ENCODE assay signal across 8 cellular contexts in the genomic region with DNA sequence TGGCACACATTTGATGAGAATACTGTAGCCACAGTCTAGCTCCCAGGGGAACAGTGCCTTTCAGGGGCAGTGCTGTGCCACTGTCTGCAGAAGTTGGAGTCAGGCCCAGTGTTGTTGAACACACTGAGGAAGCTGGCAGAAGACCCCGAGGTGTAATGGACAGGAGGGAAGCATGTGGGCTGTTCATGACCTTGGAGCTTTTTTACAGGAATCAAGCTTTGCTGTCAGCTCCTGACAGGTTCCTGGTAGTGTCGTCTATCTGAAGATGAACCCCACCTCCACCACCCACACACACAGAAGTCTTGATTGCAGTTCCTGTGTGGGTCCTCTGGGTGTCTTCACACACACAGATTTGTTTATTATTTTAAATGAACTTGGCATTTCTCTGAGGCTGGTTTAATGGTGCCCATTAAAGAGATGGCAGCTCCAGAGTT. TPM values are rescaled to one million over a fixed set of nuclear protein-coding genes. Genes with fewer than 3 reads are reported as not detected.
A peak's percentile ranks its signal among the peaks of the same experiment; 100 is the strongest.
DNase-seq lines count a peak whose midpoint lies in the region; ATAC-seq and TF ChIP-seq lines count a peak whose summit lies in the region.

No MANE protein-coding gene starts in this region.

- no peak overlapping the region for H3K4me3 ChIP-seq in CD4-positive, alpha-beta memory T cell (ENCODE audit: low read length in 2 of 2)

- H3K4me3 Mint-ChIP-seq in CD4-positive, alpha-beta memory T cell: peak overlapping the region; percentile 52 to 75 (median 68)
- no peak overlapping the region for H3K4me3 Mint-ChIP-seq in endothelial cell (ENCODE audit: unreplicated experiment)

- peaks cover 96% of the 10 kb centered on the region for H3K4me1 ChIP-seq in CD4-positive, alpha-beta memory T cell (ENCODE audit: insufficient read depth, low read length)

- H3K36me3 Mint-ChIP-seq in CD4-positive, alpha-beta memory T cell: peaks cover 21 to 26% of the 10 kb centered on the region in 2 donors
- H3K36me3 Mint-ChIP-seq in activated naive CD4-positive, alpha-beta T cell treated with anti-CD3 and anti-CD28 coated beads, Interleukin-2, amount 50 U/mL, for 72 hours: peaks cover 7 to 33% of the 10 kb centered on the region in 2 donors
- no peaks in the 10 kb centered on the region for H3K36me3 Mint-ChIP-seq in endothelial cell (ENCODE audit: low read depth, unreplicated experiment)

- peak overlapping the region; percentile 90 to 99 (median 92) for H3K27ac Mint-ChIP-seq in CD4-positive, alpha-beta memory T cell
- peak overlapping the region; percentile 92 to 94 for H3K27ac Mint-ChIP-seq in activated naive CD4-positive, alpha-beta T cell treated with anti-CD3 and anti-CD28 coated beads, Interleukin-2, amount 50 U/mL, for 72 hours
- H3K27ac Mint-ChIP-seq in endothelial cell (ENCODE audit: unreplicated experiment): no peak overlapping the region

- H3K9me3 Mint-ChIP-seq in CD4-positive, alpha-beta memory T cell: no peaks in the 10 kb centered on the region
- H3K9me3 Mint-ChIP-seq in activated naive CD4-positive, alpha-beta T cell treated with anti-CD3 and anti-CD28 coated beads, Interleukin-2, amount 50 U/mL, for 72 hours: no peaks in the 10 kb centered on the region
- no peaks in the 10 kb centered on the region for H3K9me3 Mint-ChIP-seq in endothelial cell (ENCODE audit: unreplicated experiment)

- no peaks in the 10 kb centered on the region for H3K27me3 ChIP-seq in CD4-positive, alpha-beta memory T cell (ENCODE audit: insufficient read depth, low read length)

- no peaks in the 10 kb centered on the region for H3K9me3 ChIP-seq in CD4-positive, alpha-beta memory T cell (ENCODE audit: control insufficient read depth in 1 of 2, low read length in 2 of 2)

- CTCF ChIA-PET in CD4-positive, alpha-beta memory T cell (lab: Charles Lee; ENCODE audit: partially characterized antibody): interaction anchor here (0.7 to 8.0 kb wide), 47 partner anchors 8 to 327 kb away, joined by 3 to 211 read pairs (median 7); partner anchors contain the start of genes DMXL1 and DTWD2

- no peaks in the 10 kb centered on the region for H3K36me3 ChIP-seq in CD4-positive, alpha-beta memory T cell (ENCODE audit: insufficient read depth, low read length)

- DNase-seq in CD4-positive, alpha-beta memory T cell: peak; percentile 64 to 78 (median 70)
- peak; percentile 46 to 56 for DNase-seq in NOMO-1 (lab: John Stamatoyannopoulos, UW; ENCODE audit: unreplicated experiment in 2 of 2)
- DNase-seq in activated naive CD4-positive, alpha-beta T cell treated with anti-CD3 and anti-CD28 coated beads, Interleukin-2, amount 50 U/mL, for 72 hours (ENCODE audit: low spot score in 2 of 2): no peak
- DNase-seq in left colon: no peak
- no peak for DNase-seq in endothelial cell (ENCODE audit: low spot score)
- no peak for DNase-seq in cortex of kidney (lab: John Stamatoyannopoulos, UW)

- POLR2A ChIA-PET in CD4-positive, alpha-beta memory T cell (lab: Charles Lee; ENCODE audit: partially characterized antibody): interaction anchor here (0.7 to 23.0 kb wide), 22 partner anchors 8 to 327 kb away, joined by 3 to 564 read pairs (median 6); partner anchors contain the start of genes DMXL1 and DTWD2

- peaks cover 79 to 96% (median 87%) of the 10 kb centered on the region in 4 donors for H3K4me1 Mint-ChIP-seq in CD4-positive, alpha-beta memory T cell
- no peaks in the 10 kb centered on the region for H3K4me1 Mint-ChIP-seq in endothelial cell (ENCODE audit: unreplicated experiment)

- peak; percentile 88 for ATAC-seq in GM19023 (IDR thresholded peaks at IDR 0.05; ENCODE audit: unreplicated experiment)
- ATAC-seq in HG03066 (IDR thresholded peaks at IDR 0.05; ENCODE audit: low read depth, unreplicated experiment): peak; percentile 69
- ATAC-seq in activated naive CD4-positive, alpha-beta T cell treated with anti-CD3 and anti-CD28 coated beads, Interleukin-2, amount 50 U/mL, for 72 hours: peak; percentile 65 to 79
- peak; percentile 78 for ATAC-seq in left colon

- intact Hi-C loops in CD4-positive, alpha-beta memory T cell (cut with micrococcal nuclease): loop anchor here (1.0 to 2.0 kb wide), 4 partner anchors 15 to 97 kb away; no protein-coding TSS in a partner anchor
- intact Hi-C loops in left colon (cut with DNase I, micrococcal nuclease): no loop called here

- peak overlapping the region; percentile 41 for H3K27ac ChIP-seq in CD4-positive, alpha-beta memory T cell (ENCODE audit: low read depth, low read length)

- H3K27me3 Mint-ChIP-seq in CD4-positive, alpha-beta memory T cell: no peaks in the 10 kb centered on the region
- H3K27me3 Mint-ChIP-seq in endothelial cell (ENCODE audit: unreplicated experiment): peaks cover 1% of the 10 kb centered on the region

- TF ChIP-seq CTCF in endothelial cell (IDR thresholded peaks at IDR 0.05; ENCODE audit: unreplicated experiment): no peak

RNA-seq across cellular contexts. Expression of gene TNFAIP8, which starts 40.3 kb away (rescaled TPM):
- 100 to 1,000 TPM; 167 to 176 TPM for total RNA-seq in CD4-positive, alpha-beta memory T cell
- polyA plus RNA-seq in CD4-positive, alpha-beta memory T cell: 100 to 1,000 TPM; 277 to 423 TPM
- 100 to 1,000 TPM; 110 to 146 TPM for total RNA-seq in activated naive CD4-positive, alpha-beta T cell treated with anti-CD3 and anti-CD28 coated beads, Interleukin-2, amount 50 U/mL, for 72 hours
- 10 to 100 TPM in 1 of 2 donors, 1 to 10 TPM in 1; 7.0 to 11.8 TPM for total RNA-seq in left colon
- total RNA-seq in endothelial cell (ENCODE audit: unreplicated experiment): 7.9 TPM

Comparison
In these comparisons a context has a peak if more than half of its experiments do, and no peak if none do; other contexts are left out.
1. DNase-seq: peak in CD4-positive, alpha-beta memory T cell (5 of 5) and NOMO-1 (2 of 2); none in activated naive CD4-positive, alpha-beta T cell treated with anti-CD3 and anti-CD28 coated beads, Interleukin-2, amount 50 U/mL, for 72 hours (0 of 2), left colon (0 of 2), endothelial cell (single experiment) and cortex of kidney (single experiment).
2. RNA of gene TNFAIP8, which starts 40.3 kb away (total RNA-seq): 167 to 176 TPM in CD4-positive, alpha-beta memory T cell and 110 to 146 TPM in activated naive CD4-positive, alpha-beta T cell treated with anti-CD3 and anti-CD28 coated beads, Interleukin-2, amount 50 U/mL, for 72 hours; 7.0 to 11.8 TPM in left colon and 7.9 TPM in endothelial cell (single experiment); every median in the first group is over 4 times any median in the second.
3. Peak in every context shown above with its lines, with median percentiles within 50 percentile points of each other: ATAC-seq.